Comparison of ENCODE assay signal across 4 cellular contexts in the genomic region with DNA sequence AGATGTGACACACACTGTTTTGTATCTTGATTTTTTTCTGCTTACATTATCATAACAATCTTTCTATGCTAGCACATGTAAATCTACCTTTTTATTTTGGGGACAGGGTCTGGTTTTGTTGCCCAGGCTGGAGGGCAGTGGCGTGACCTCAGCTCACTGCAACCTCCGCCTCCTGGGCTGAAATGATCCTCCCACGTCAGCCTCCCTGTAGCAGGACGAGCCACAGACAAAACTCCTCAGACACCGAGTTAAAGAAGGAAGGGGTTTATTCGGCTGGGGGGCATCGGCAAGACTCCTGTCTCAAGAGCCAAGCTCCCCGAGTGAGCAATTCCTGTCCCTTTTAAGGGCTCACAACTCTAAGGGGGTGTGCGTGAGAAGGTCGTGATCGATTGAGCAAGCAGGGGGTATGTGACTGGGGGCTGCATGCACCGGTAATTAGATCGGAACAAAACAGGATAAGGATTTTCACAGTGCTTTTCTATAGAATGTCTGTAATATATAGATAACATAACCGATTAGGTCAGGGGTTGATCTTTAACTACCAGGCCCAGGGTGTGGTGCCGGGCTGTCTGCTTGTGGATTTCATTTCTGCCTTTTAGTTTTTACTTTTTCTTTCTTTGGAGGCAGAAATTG. TPM values are rescaled to one million over a fixed set of nuclear protein-coding genes. Genes with fewer than 3 reads are reported as not detected.
"Had no signal": no experiment of that assay in that cellular context is flagged by ENCODE, and none has a peak within 500 bp of the region (broad histone marks: within the 10 kb centered on the region; RNA-seq: fewer than 3 reads in every experiment).

No MANE protein-coding gene starts in this region.

RNA-seq across cellular contexts. Expression of a gene that starts 19.7 kb away (rescaled TPM):
- total RNA-seq: cardiac muscle cell, mesothelial cell of epicardium, osteocyte, pulmonary artery endothelial cell had no signal
- polyA plus RNA-seq: cardiac muscle cell had no signal
